12 cellular contexts compared by ENCODE assay signal in the genomic region with DNA sequence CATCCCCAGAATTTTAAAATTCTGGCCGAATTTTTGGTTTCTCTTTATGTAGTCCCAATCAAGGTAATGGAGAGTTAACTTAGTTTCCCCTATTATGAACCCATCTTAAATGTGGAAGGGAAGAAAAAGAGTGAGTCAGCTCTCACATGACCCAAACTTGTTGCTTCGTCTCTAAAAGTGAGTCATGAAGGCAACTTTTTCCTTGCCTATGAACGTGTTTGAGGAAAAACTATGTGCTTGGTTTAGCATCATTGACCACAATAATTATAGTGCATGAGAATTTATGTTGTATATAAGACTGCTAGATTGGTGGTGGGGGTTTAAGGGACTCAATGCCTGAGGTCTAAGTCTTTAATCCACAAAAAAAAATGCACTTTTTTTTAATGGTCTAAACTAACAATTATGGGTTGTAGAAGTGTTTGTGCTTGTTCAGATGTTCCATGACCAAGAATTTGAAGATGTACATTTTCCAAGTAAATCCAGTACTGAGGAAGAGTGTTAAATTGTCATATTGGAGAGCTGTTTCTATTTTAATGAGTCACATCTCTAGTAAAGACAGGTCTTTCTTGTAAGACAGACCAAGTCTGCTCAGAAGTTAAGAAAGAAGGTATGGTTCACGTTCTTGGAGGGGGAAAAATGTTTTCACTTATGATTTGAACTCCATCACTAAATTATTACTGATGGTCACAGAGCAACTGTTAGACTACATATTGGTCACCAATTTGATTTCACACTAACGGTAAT.
DNase-seq lines count a peak whose midpoint lies in the region; ATAC-seq, FAIRE-seq and TF ChIP-seq lines count a peak whose summit lies in the region.
"Had no signal": no experiment of that assay in that cellular context is flagged by ENCODE, and none has a peak within 500 bp of the region (broad histone marks: within the 10 kb centered on the region; RNA-seq: fewer than 3 reads in every experiment).

No MANE protein-coding gene starts in this region.

- H3K4me3 ChIP-seq in astrocyte (ENCODE audit: insufficient read depth, low read depth, low read length): no peak overlapping the region
- H3K4me3 ChIP-seq in neural progenitor cell: no peak overlapping the region
- H3K4me3 ChIP-seq: SK-N-MC, spleen had no signal

- H3K27ac Mint-ChIP-seq in astrocyte (ENCODE audit: unreplicated experiment): peak overlapping the region; percentile 29
- H3K27ac Mint-ChIP-seq in neural progenitor cell: no peak overlapping the region

- peak; percentile 97 for FAIRE-seq in astrocyte (lab: Jason Lieb, UNC)

- H3K4me3 Mint-ChIP-seq in astrocyte (ENCODE audit: unreplicated experiment) (no peak overlapping the region), neural progenitor cell (no peak overlapping the region)

- H3K9me3 ChIP-seq in astrocyte (ENCODE audit: insufficient read depth, low read depth, low read length) (no peaks in the 10 kb centered on the region), neural progenitor cell (ENCODE audit: low read depth) (no peaks in the 10 kb centered on the region)
- H3K9me3 ChIP-seq: spleen had no signal

- no peaks in the 10 kb centered on the region for H3F3A ChIP-seq in neural progenitor cell (ENCODE audit: low read depth)

- H3K4me1 ChIP-seq in astrocyte (ENCODE audit: insufficient read depth, low read length) (peaks cover 16% of the 10 kb centered on the region), neural progenitor cell (peaks cover 5% of the 10 kb centered on the region)

- TF ChIP-seq CTCF in AG09319 (IDR thresholded peaks at IDR 0.05; ENCODE audit: low read depth, low read length) (no peak), astrocyte (IDR thresholded peaks at IDR 0.05; ENCODE audit: insufficient read depth, low read depth, low read length) (no peak), neural progenitor cell (IDR thresholded peaks at IDR 0.05) (no peak)

- no peaks in the 10 kb centered on the region for H3K27me3 ChIP-seq in astrocyte (ENCODE audit: insufficient read depth, low read length)
- H3K27me3 ChIP-seq in neural progenitor cell: no peaks in the 10 kb centered on the region
- H3K27me3 ChIP-seq: spleen had no signal

- DNase-seq in AG09319 (ENCODE audit: extremely low read depth, low read depth) (peak; percentile 72), M059J (ENCODE audit: low read depth) (peak; percentile 96), astrocyte (ENCODE audit: low read depth) (peak; percentile 95), kidney glomerular epithelial cell (lab: John Stamatoyannopoulos, UW) (peak; percentile 65), SW 1271 (lab: John Stamatoyannopoulos, UW) (no peak), neural progenitor cell (ENCODE audit: low spot score) (no peak)
- DNase-seq: effector memory CD4-positive, alpha-beta T cell; NCI-H1092 treated with DMSO at 0.1 percent for 48 hours; spleen had no signal

- H3K9me3 Mint-ChIP-seq in astrocyte (ENCODE audit: unreplicated experiment) (no peaks in the 10 kb centered on the region), neural progenitor cell (peaks cover 3% of the 10 kb centered on the region)

- H3K4me2 ChIP-seq in astrocyte (ENCODE audit: low read length): peak overlapping the region; percentile 16
- H3K4me2 ChIP-seq in neural progenitor cell: no peak overlapping the region

- H3K9ac ChIP-seq in astrocyte (ENCODE audit: low read length) (peak overlapping the region; percentile 32), neural progenitor cell (no peak overlapping the region)

- H3K4me1 Mint-ChIP-seq in astrocyte (ENCODE audit: low read depth, unreplicated experiment) (peaks cover 25% of the 10 kb centered on the region), neural progenitor cell (peaks cover 10% of the 10 kb centered on the region)

- H2AFZ ChIP-seq in astrocyte (ENCODE audit: low read depth, low read length) (no peak overlapping the region), neural progenitor cell (replicated peaks) (no peak overlapping the region)

- no peak for ATAC-seq in GM21390 (IDR thresholded peaks at IDR 0.05; ENCODE audit: unreplicated experiment)
- no peak for ATAC-seq in GM21737 (IDR thresholded peaks at IDR 0.05; ENCODE audit: unreplicated experiment)

- no peaks in the 10 kb centered on the region for H3K79me2 ChIP-seq in astrocyte (ENCODE audit: insufficient read depth, low read length)
- no peaks in the 10 kb centered on the region for H3K79me2 ChIP-seq in neural progenitor cell (ENCODE audit: low read depth)

- H3K27ac ChIP-seq in astrocyte (ENCODE audit: low read depth, low read length) (peak overlapping the region; percentile 80), neural progenitor cell (no peak overlapping the region)
- H3K27ac ChIP-seq: SK-N-MC had no signal

- H3K36me3 ChIP-seq in astrocyte (ENCODE audit: insufficient read depth, low read length): no peaks in the 10 kb centered on the region
- H3K36me3 ChIP-seq in neural progenitor cell: no peaks in the 10 kb centered on the region
- H3K36me3 ChIP-seq: spleen had no signal

- no peaks in the 10 kb centered on the region for H4K20me1 ChIP-seq in astrocyte (ENCODE audit: insufficient read depth, low read length)
- H4K20me1 ChIP-seq in neural progenitor cell (ENCODE audit: low read depth): no peaks in the 10 kb centered on the region

- no peaks in the 10 kb centered on the region for H3K36me3 Mint-ChIP-seq in astrocyte (ENCODE audit: low read depth, unreplicated experiment)
- H3K36me3 Mint-ChIP-seq in neural progenitor cell: no peaks in the 10 kb centered on the region

- no peaks in the 10 kb centered on the region for H3K27me3 Mint-ChIP-seq in astrocyte (ENCODE audit: low read depth, unreplicated experiment)
- H3K27me3 Mint-ChIP-seq in neural progenitor cell (ENCODE audit: insufficient read depth, low read depth): no peaks in the 10 kb centered on the region

Comparison
In these comparisons a context has a peak if more than half of its experiments do, and no peak if none do; other contexts are left out.
1. DNase-seq: peak in AG09319 (single experiment), M059J (single experiment), astrocyte (single experiment) and kidney glomerular epithelial cell (single experiment); none in SW 1271 (0 of 2) and neural progenitor cell (single experiment).